Comparison of ENCODE assay signal across 8 cellular contexts in genomic region chr17:63675607-63676539, GRCh38. TPM values are rescaled to one million over a fixed set of nuclear protein-coding genes. Genes with fewer than 3 reads are reported as not detected.
DNase-seq lines count a peak whose midpoint lies in the region; ATAC-seq, FAIRE-seq and TF ChIP-seq lines count a peak whose summit lies in the region.

No MANE protein-coding gene starts in this region.

- no peak for ATAC-seq in HG02884 (IDR thresholded peaks at IDR 0.05; ENCODE audit: unreplicated experiment)

- H3K9me3 ChIP-seq in keratinocyte (ENCODE audit: control insufficient read depth, low read depth, low read length): no peaks in the 10 kb centered on the region

- no peak for TF ChIP-seq CTCF in LNCaP clone FGC (IDR thresholded peaks at IDR 0.05; ENCODE audit: control insufficient read depth, extremely low read depth, insufficient read depth)
- TF ChIP-seq CTCF in brain (conservative IDR thresholded peaks at IDR 0.05): no peak
- TF ChIP-seq CTCF in keratinocyte (optimal IDR thresholded peaks at IDR 0.05 in 1 of 3, IDR thresholded peaks at IDR 0.05 in 1 of 3, conservative IDR thresholded peaks at IDR 0.05 in 1 of 3; ENCODE audit: extremely low read depth in 1 of 3, insufficient read depth in 2 of 3, low read length in 3 of 3): no peak

- peaks cover 5% of the 10 kb centered on the region for H3K27me3 Mint-ChIP-seq in brain

- H4K20me1 ChIP-seq in keratinocyte (ENCODE audit: control insufficient read depth, extremely low read depth, insufficient read depth, low read length): no peaks in the 10 kb centered on the region

- DNase-seq in Ammon's horn (ENCODE audit: low spot score) (peak; percentile 75), LNCaP clone FGC (ENCODE audit: low read depth) (peak; percentile 91), keratinocyte (ENCODE audit: low read depth, low spot score) (no peak), substantia nigra (lab: John Stamatoyannopoulos, UW) (peak in 18 of 49 donors; percentile 8 to 59 (median 24)), NCI-H510A treated with DMSO at 0.1 percent for 48 hours (lab: John Stamatoyannopoulos, UW) (no peak)
- DNase-seq in stimulated activated CD4-positive, alpha-beta T cell treated with anti-CD3 and anti-CD28 coated beads, Interleukin-4, amount 100 ng/mL, for 1 hour: no peak

- peaks cover 22% of the 10 kb centered on the region for H3K4me1 Mint-ChIP-seq in brain

- H3K27ac Mint-ChIP-seq in brain: peak overlapping the region; percentile 44 to 90 (median 61)

- no peaks in the 10 kb centered on the region for H3K9me3 Mint-ChIP-seq in brain

- H3K4me1 ChIP-seq in keratinocyte (ENCODE audit: control insufficient read depth, extremely low read depth, insufficient read depth, low read length): peaks cover 11% of the 10 kb centered on the region

- H3K9ac ChIP-seq in keratinocyte (ENCODE audit: control insufficient read depth, extremely low read depth, insufficient read depth, low read length): no peak overlapping the region

- H3K4me3 ChIP-seq in LNCaP clone FGC (ENCODE audit: low read depth, low read length) (peak overlapping the region; percentile 27), keratinocyte (ENCODE audit: control insufficient read depth in 2 of 3, extremely low read depth in 1 of 3, insufficient read depth in 2 of 3, low read depth in 1 of 3, low read length in 3 of 3) (no peak overlapping the region)

- no peaks in the 10 kb centered on the region for H3K27me3 ChIP-seq in keratinocyte (ENCODE audit: control insufficient read depth, extremely low read depth, insufficient read depth, low read length)

- H3K79me2 ChIP-seq in keratinocyte (ENCODE audit: control insufficient read depth, insufficient read depth, low read length): no peaks in the 10 kb centered on the region

- peaks cover 13% of the 10 kb centered on the region for H3K36me3 Mint-ChIP-seq in brain

- peak overlapping the region; percentile 1 for H3K4me2 ChIP-seq in keratinocyte (ENCODE audit: control insufficient read depth, extremely low read depth, insufficient read depth, low read depth, low read length)

- FAIRE-seq in keratinocyte (lab: Jason Lieb, UNC): no peak

- dilution Hi-C loops in keratinocyte (cut with MboI; ENCODE audit: extremely low pct_ligation_motif_present, low sequenced_read_pairs): no loop called here

- no peak overlapping the region for H2AFZ ChIP-seq in keratinocyte (ENCODE audit: control insufficient read depth, low read length)

- H3K27ac ChIP-seq in keratinocyte (ENCODE audit: control insufficient read depth, insufficient read depth, low read length) (no peak overlapping the region), substantia nigra (ENCODE audit: low read depth, low read length, poor library complexity, severe bottlenecking) (peak overlapping the region; percentile 14)

- H3K36me3 ChIP-seq in keratinocyte (ENCODE audit: control insufficient read depth in 2 of 2, extremely low read depth in 1 of 2, insufficient read depth in 2 of 2, low read length in 2 of 2): peaks cover 0 to 8% of the 10 kb centered on the region in 2 experiments

- H3K9me1 ChIP-seq in keratinocyte (ENCODE audit: control insufficient read depth, extremely low read depth, insufficient read depth, low read length): no peaks in the 10 kb centered on the region

- H3K4me3 Mint-ChIP-seq in brain: no peak overlapping the region

RNA-seq across cellular contexts. Expression of gene LIMD2, which starts 24.1 kb away (rescaled TPM):
- polyA plus RNA-seq in brain (ENCODE audit: insufficient read depth, low read depth, low replicate concordance) (71.4 TPM), keratinocyte (1.6 to 3.5 TPM (median 3.3 TPM) in 3 replicates)
- not detected for polyA plus RNA-seq in keratinocyte (2011; ENCODE audit: low read depth)
- polyA plus RNA-seq in keratinocyte (2011; cell fraction: cytosol; rRNA removed): 0.61 and 2.8 TPM in 2 replicates
- polyA plus RNA-seq in keratinocyte (2011; cell fraction: nucleus; rRNA removed): 3.5 and 5.5 TPM in 2 replicates
- polyA plus RNA-seq in keratinocyte (2012; ENCODE audit: low replicate concordance): 0.31 and 3.9 TPM in 2 replicates
- 0.26 to 2.3 TPM (median 1.5 TPM) in 3 replicates for polyA minus RNA-seq in keratinocyte
- not detected for polyA minus RNA-seq in keratinocyte (2011; cell fraction: cytosol; rRNA and poly(A)+ RNA removed)
- polyA minus RNA-seq in keratinocyte (2011; cell fraction: nucleus; rRNA and poly(A)+ RNA removed): 0.32 and 1.2 TPM in 2 replicates

RNA-seq across cellular contexts. Expression of gene MAP3K3, which starts 53.7 kb away (rescaled TPM):
- 18.7 TPM for polyA plus RNA-seq in brain (ENCODE audit: insufficient read depth, low read depth, low replicate concordance)
- polyA plus RNA-seq in keratinocyte: 9.8 to 10.2 TPM (median 10.0 TPM) in 3 replicates
- 4.9 TPM for polyA plus RNA-seq in keratinocyte (2011; ENCODE audit: low read depth)
- 8.4 and 10.4 TPM in 2 replicates for polyA plus RNA-seq in keratinocyte (2011; cell fraction: cytosol; rRNA removed)
- polyA plus RNA-seq in keratinocyte (2011; cell fraction: nucleus; rRNA removed): 16.5 and 17.5 TPM in 2 replicates
- 5.2 and 11.6 TPM in 2 replicates for polyA plus RNA-seq in keratinocyte (2012; ENCODE audit: low replicate concordance)
- polyA minus RNA-seq in keratinocyte: 13.8 to 24.0 TPM (median 16.5 TPM) in 3 replicates
- polyA minus RNA-seq in keratinocyte (2011; cell fraction: cytosol; rRNA and poly(A)+ RNA removed): 14.4 TPM
- polyA minus RNA-seq in keratinocyte (2011; cell fraction: nucleus; rRNA and poly(A)+ RNA removed): 14.4 and 16.1 TPM in 2 replicates

Comparison
In these comparisons a context has a peak if more than half of its experiments do, and no peak if none do; other contexts are left out.
1. DNase-seq: peak in Ammon's horn (single experiment) and LNCaP clone FGC (single experiment); none in keratinocyte (single experiment), stimulated activated CD4-positive, alpha-beta T cell treated with anti-CD3 and anti-CD28 coated beads, Interleukin-4, amount 100 ng/mL, for 1 hour (single experiment) and NCI-H510A treated with DMSO at 0.1 percent for 48 hours (single experiment).
2. RNA of gene LIMD2, which starts 24.1 kb away (polyA plus RNA-seq): 71.4 TPM in brain (single experiment); 0.31 to 5.5 TPM in keratinocyte; every median in the first group is over 10 times any median in the second.